19 cellular contexts compared by ENCODE assay signal in the genomic region with DNA sequence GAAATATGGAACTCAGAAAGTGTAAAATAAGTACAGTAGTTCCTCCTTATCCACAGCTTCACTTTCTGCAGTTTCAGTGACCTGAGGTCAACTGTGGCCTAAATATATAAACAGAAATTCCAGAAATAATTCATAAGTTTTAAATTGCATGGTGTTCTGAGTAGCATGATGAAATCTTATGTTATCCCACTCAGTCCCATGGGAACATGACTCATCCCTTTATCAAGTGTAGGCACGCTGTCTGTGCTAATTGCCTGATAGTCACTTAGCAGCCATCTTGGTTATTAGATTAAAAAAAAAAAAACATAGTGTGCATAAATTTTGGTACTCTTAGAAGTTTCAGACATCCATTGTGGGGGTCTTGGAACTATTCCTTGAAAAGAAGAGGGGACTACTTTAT.
DNase-seq lines count a peak whose midpoint lies in the region; ATAC-seq, FAIRE-seq and TF ChIP-seq lines count a peak whose summit lies in the region.
"Had no signal": no experiment of that assay in that cellular context is flagged by ENCODE, and none has a peak within 500 bp of the region (broad histone marks: within the 10 kb centered on the region; RNA-seq: fewer than 3 reads in every experiment).

No MANE protein-coding gene starts in this region.

- H3K4me2 ChIP-seq in K562 (ENCODE audit: insufficient read depth, low read length), result no peak overlapping the region
- no peak overlapping the region for H3K4me2 ChIP-seq in hepatocyte
- H3K4me2 ChIP-seq: PC-9 had no signal

- H2AFZ ChIP-seq in K562 (ENCODE audit: low read depth, low read length) (no peak overlapping the region), hepatocyte (no peak overlapping the region)
- H2AFZ ChIP-seq: PC-9 had no signal

- POLR2A ChIA-PET in K562 (lab: Yijun Ruan, JAX), result no interaction called here

- H3K27me3 ChIP-seq in K562 (ENCODE audit: control insufficient read depth in 2 of 2, insufficient read depth in 2 of 2, low read length in 2 of 2), result no peaks in the 10 kb centered on the region
- no peaks in the 10 kb centered on the region for H3K27me3 ChIP-seq in hepatocyte
- no peaks in the 10 kb centered on the region for H3K27me3 ChIP-seq in WERI-Rb-1 (ENCODE audit: insufficient read depth, low read depth, severe bottlenecking)

- no peak for TF ChIP-seq CTCF in K562 (IDR thresholded peaks at IDR 0.05 in 2 of 3, conservative IDR thresholded peaks at IDR 0.05 in 1 of 3; ENCODE audit: insufficient read depth in 2 of 3, low read depth in 1 of 3, low read length in 3 of 3)
- no peak for TF ChIP-seq CTCF in hepatocyte (IDR thresholded peaks at IDR 0.05; ENCODE audit: poor library complexity)
- no peak for TF ChIP-seq CTCF in WERI-Rb-1 (IDR thresholded peaks at IDR 0.05; ENCODE audit: low read depth, low read length)

- TF ChIP-seq RAD21 in K562 (CRISPR knock-in tag; conservative IDR thresholded peaks at IDR 0.05 in 1 of 2, IDR thresholded peaks at IDR 0.05 in 1 of 2), result no peak

- H3K27ac Mint-ChIP-seq in T-helper 17 cell, result no peak overlapping the region
- H3K27ac Mint-ChIP-seq: T-cell had no signal

- no peak for FAIRE-seq in K562 (lab: Jason Lieb, UNC)
- FAIRE-seq: GM12892 had no signal

- H3K27me3 Mint-ChIP-seq in T-helper 17 cell, result no peaks in the 10 kb centered on the region
- H3K27me3 Mint-ChIP-seq: T-cell had no signal

- CTCF ChIA-PET in K562 (lab: Yijun Ruan, JAX; ENCODE audit: low intra/inter-chr PET ratio), result no interaction called here

- H3K4me3 ChIP-seq in K562 (no peak overlapping the region), hepatocyte (no peak overlapping the region), WERI-Rb-1 (ENCODE audit: low read depth, low read length) (no peak overlapping the region)
- H3K4me3 ChIP-seq: PC-9, thoracic aorta had no signal

- no peak for TF ChIP-seq EP300 in K562 (IDR thresholded peaks at IDR 0.05; ENCODE audit: low read length)

- H3K9me3 ChIP-seq in K562 (replicated peaks; ENCODE audit: control insufficient read depth, insufficient read depth, low read depth, low read length) (no peaks in the 10 kb centered on the region), hepatocyte (ENCODE audit: low read depth) (no peaks in the 10 kb centered on the region), T-helper 17 cell (ENCODE audit: control insufficient read depth, low read length, poor library complexity, severe bottlenecking) (no peaks in the 10 kb centered on the region), WERI-Rb-1 (ENCODE audit: severe bottlenecking) (no peaks in the 10 kb centered on the region)
- H3K9me3 ChIP-seq: thoracic aorta had no signal

- 0% methylated on average over 1 of the region's 1 CpG for WGBS in K562 (ENCODE audit: insufficient coverage, low coverage, missing lambda C conversion rate)
- 54% methylated on average over 1 of the region's 1 CpG for WGBS in hepatocyte (ENCODE audit: low lambda C conversion rate, missing lambda C conversion rate)

- H3K27ac ChIP-seq in K562 (ENCODE audit: extremely low read depth, low read depth, low read length) (no peak overlapping the region), hepatocyte (no peak overlapping the region), WERI-Rb-1 (no peak overlapping the region)
- H3K27ac ChIP-seq: PC-9, thoracic aorta had no signal

- no peak overlapping the region for H3K4me3 Mint-ChIP-seq in T-helper 17 cell
- H3K4me3 Mint-ChIP-seq: T-cell had no signal

- no peaks in the 10 kb centered on the region for H3K36me3 ChIP-seq in K562 (ENCODE audit: control insufficient read depth, insufficient read depth, low read length)
- H3K36me3 ChIP-seq in hepatocyte (replicated peaks; ENCODE audit: insufficient read depth, low read depth), result no peaks in the 10 kb centered on the region
- H3K36me3 ChIP-seq in WERI-Rb-1, result no peaks in the 10 kb centered on the region
- H3K36me3 ChIP-seq: thoracic aorta had no signal

- H3K36me3 Mint-ChIP-seq in T-helper 17 cell (ENCODE audit: low read depth), result no peaks in the 10 kb centered on the region
- H3K36me3 Mint-ChIP-seq: T-cell had no signal

- H3K4me1 ChIP-seq in K562 (replicated peaks in 1 of 2; ENCODE audit: control insufficient read depth in 2 of 2, insufficient read depth in 2 of 2, low read length in 2 of 2) (no peaks in the 10 kb centered on the region), hepatocyte (ENCODE audit: insufficient read depth) (no peaks in the 10 kb centered on the region)

- DNase-seq in EL (peak; percentile 30), NCI-H2171 (lab: John Stamatoyannopoulos, UW) (peak; percentile 34), K562 (ENCODE audit: extremely low read depth in 1 of 4, low spot score in 3 of 4) (no peak), hepatocyte (ENCODE audit: low spot score) (peak; percentile 18), T-helper 17 cell (no peak), WERI-Rb-1 (no peak), medulla oblongata (ENCODE audit: extremely low spot score) (no peak)
- DNase-seq: activated CD4-positive, alpha-beta T cell treated with anti-CD3 and anti-CD28 coated beads for 48 hours; anterior cingulate cortex; effector CD4-positive, alpha-beta T cell; left cardiac atrium; NCI-H1048; NCI-H446; PC-9; posterior cingulate gyrus; T-cell had no signal

- no TSS peak for BruUV-seq in K562 (replicated peaks; lab: Mats Ljungman, UMichigan)

- H3K9me1 ChIP-seq in K562 (ENCODE audit: control insufficient read depth, insufficient read depth, low read length), result no peaks in the 10 kb centered on the region

- no peaks in the 10 kb centered on the region for H3K9me2 ChIP-seq in hepatocyte (replicated peaks; ENCODE audit: insufficient read depth)

- H3K9ac ChIP-seq in K562 (ENCODE audit: insufficient read depth in 1 of 2, low read depth in 2 of 2, low read length in 2 of 2), result no peak overlapping the region

- no peaks in the 10 kb centered on the region for H3K4me1 Mint-ChIP-seq in T-helper 17 cell
- H3K4me1 Mint-ChIP-seq: T-cell had no signal

- ATAC-seq in K562, result no peak
- no peak for ATAC-seq in GM21515 (IDR thresholded peaks at IDR 0.05; ENCODE audit: unreplicated experiment)
- no peak for ATAC-seq in T-helper 17 cell
- ATAC-seq: T-cell had no signal

- H4K20me1 ChIP-seq in K562 (replicated peaks; ENCODE audit: control insufficient read depth, insufficient read depth, low read length), result no peaks in the 10 kb centered on the region
- no peaks in the 10 kb centered on the region for H4K20me1 ChIP-seq in hepatocyte (ENCODE audit: insufficient read depth, poor library complexity, severe bottlenecking)

- in situ Hi-C loops in K562 (cut with MboI), result no loop called here

- intact Hi-C loops in K562 (cut with micrococcal nuclease), result no loop called here

- H3K79me2 ChIP-seq in K562 (ENCODE audit: control insufficient read depth, insufficient read depth, low read length) (no peaks in the 10 kb centered on the region), hepatocyte (no peaks in the 10 kb centered on the region)

- no peak for TF ChIP-seq POLR2A in K562 (conservative IDR thresholded peaks at IDR 0.05)

TF ChIP-seq in K562, 482 proteins besides CTCF, POLR2A, EP300 and RAD21 (continues in another document):
- TF ChIP-seq ARID1B (IDR thresholded peaks at IDR 0.05) (peak; percentile 10; the same call in 1 of the 2 replicates), TCF3 (CRISPR knock-in tag; IDR thresholded peaks at IDR 0.05) (0 out of 2 replicates have a peak, but pooled peaks have one; percentile 25), JUND (IDR thresholded peaks at IDR 0.05; ENCODE audit: borderline replicate concordance, low read depth, low read length) (peak; percentile 44; the same call in 1 of the 2 replicates), JUND (tag; IDR thresholded peaks at IDR 0.05; ENCODE audit: borderline replicate concordance, low read depth, low read length) (0 out of 3 replicates have a peak, but pooled peaks have one; percentile 35), SRSF9 (IDR thresholded peaks at IDR 0.05; ENCODE audit: borderline replicate concordance, low read depth, low read length) (no peak), ZNF584 (CRISPR knock-in tag; IDR thresholded peaks at IDR 0.05; ENCODE audit: low read depth) (peak; percentile 52; the same call in 1 of the 2 replicates), FOSL1 (tag; conservative IDR thresholded peaks at IDR 0.05) (peak; percentile 96), NCOA2 (IDR thresholded peaks at IDR 0.05; ENCODE audit: partially characterized antibody in 2 of 2) (no peak), CREBBP (IDR thresholded peaks at IDR 0.05; ENCODE audit: low read depth, low read length) (no peak), RAD51 (IDR thresholded peaks at IDR 0.05; ENCODE audit: borderline replicate concordance, low read depth) (no peak), CEBPG (CRISPR knock-in tag; IDR thresholded peaks at IDR 0.05) (peak; percentile 77), CEBPG (tag; conservative IDR thresholded peaks at IDR 0.05 in 1 of 2, IDR thresholded peaks at IDR 0.05 in 1 of 2) (peak in 1 of 2 experiments; percentile 72; a peak in 2 of 4 replicates)
- TF ChIP-seq, protein P1, sequence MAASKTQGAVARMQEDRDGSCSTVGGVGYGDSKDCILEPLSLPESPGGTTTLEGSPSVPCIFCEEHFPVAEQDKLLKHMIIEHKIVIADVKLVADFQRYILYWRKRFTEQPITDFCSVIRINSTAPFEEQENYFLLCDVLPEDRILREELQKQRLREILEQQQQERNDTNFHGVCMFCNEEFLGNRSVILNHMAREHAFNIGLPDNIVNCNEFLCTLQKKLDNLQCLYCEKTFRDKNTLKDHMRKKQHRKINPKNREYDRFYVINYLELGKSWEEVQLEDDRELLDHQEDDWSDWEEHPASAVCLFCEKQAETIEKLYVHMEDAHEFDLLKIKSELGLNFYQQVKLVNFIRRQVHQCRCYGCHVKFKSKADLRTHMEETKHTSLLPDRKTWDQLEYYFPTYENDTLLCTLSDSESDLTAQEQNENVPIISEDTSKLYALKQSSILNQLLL (CRISPR knock-in tag; IDR thresholded peaks at IDR 0.05; ENCODE audit: borderline replicate concordance), result no peak
- TF ChIP-seq, protein P2, sequence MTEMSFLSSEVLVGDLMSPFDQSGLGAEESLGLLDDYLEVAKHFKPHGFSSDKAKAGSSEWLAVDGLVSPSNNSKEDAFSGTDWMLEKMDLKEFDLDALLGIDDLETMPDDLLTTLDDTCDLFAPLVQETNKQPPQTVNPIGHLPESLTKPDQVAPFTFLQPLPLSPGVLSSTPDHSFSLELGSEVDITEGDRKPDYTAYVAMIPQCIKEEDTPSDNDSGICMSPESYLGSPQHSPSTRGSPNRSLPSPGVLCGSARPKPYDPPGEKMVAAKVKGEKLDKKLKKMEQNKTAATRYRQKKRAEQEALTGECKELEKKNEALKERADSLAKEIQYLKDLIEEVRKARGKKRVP (CRISPR knock-in tag; IDR thresholded peaks at IDR 0.05), result 0 out of 2 replicates have a peak, but pooled peaks have one; percentile 56
- TF ChIP-seq, protein P3, sequence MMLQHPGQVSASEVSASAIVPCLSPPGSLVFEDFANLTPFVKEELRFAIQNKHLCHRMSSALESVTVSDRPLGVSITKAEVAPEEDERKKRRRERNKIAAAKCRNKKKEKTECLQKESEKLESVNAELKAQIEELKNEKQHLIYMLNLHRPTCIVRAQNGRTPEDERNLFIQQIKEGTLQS (IDR thresholded peaks at IDR 0.05), result no peak
- TF ChIP-seq, protein P3 (CRISPR knock-in tag; conservative IDR thresholded peaks at IDR 0.05), result no peak

Comparison
In these comparisons a context has a peak if more than half of its experiments do, and no peak if none do; other contexts are left out.
1. DNase-seq: peak in EL (single experiment), NCI-H2171 (single experiment) and hepatocyte (single experiment); none in K562 (0 of 4), T-helper 17 cell (0 of 3), WERI-Rb-1 (single experiment) and medulla oblongata (single experiment).